23 cellular contexts compared by ENCODE assay signal in genomic region chr12:87082756-87083155, GRCh38.
"Had no signal": no experiment of that assay in that cellular context is flagged by ENCODE, and none has a peak within 500 bp of the region (broad histone marks: within the 10 kb centered on the region; RNA-seq: fewer than 3 reads in every experiment).

No MANE protein-coding gene starts in this region.

- H3K27me3 ChIP-seq: ascending aorta, hepatocyte, neural progenitor cell, spleen, tibial nerve had no signal

- DNase-seq: activated CD4-positive, alpha-beta T cell treated with anti-CD3 and anti-CD28 coated beads for 48 hours; activated CD8-positive, alpha-beta T cell treated with anti-CD3 and anti-CD28 coated beads for 36 hours; activated gamma-delta T cell treated with Interleukin-2 at 50 U/mL for 16 hours; activated T-cell treated with anti-CD3 and anti-CD28 coated beads, Interleukin-2, amount 50 U/mL, for 4 hours; caudate nucleus; glutamatergic neuron; kidney; midbrain; natural killer cell; occipital lobe; psoas muscle; spleen; stimulated activated CD4-positive, alpha-beta T cell treated with anti-CD3 and anti-CD28 coated beads, Interleukin-2, amount 100 ng/mL, for 48 hours; stimulated activated naive CD4-positive, alpha-beta T cell treated with Interleukin-2 at 50 U/mL for 16 hours; T-helper 17 cell; T1000; WERI-Rb-1 had no signal

- H3K27ac ChIP-seq: ascending aorta, hepatocyte, neural progenitor cell, parathyroid adenoma, psoas muscle, SK-N-MC, spleen, tibial nerve, WERI-Rb-1 had no signal

- H3K4me1 ChIP-seq: ascending aorta, neural progenitor cell, parathyroid adenoma, psoas muscle, spleen, tibial nerve had no signal

- H3K9me3 ChIP-seq: ascending aorta, psoas muscle, tibial nerve had no signal

- H3K4me3 ChIP-seq: ascending aorta, hepatocyte, neural progenitor cell, psoas muscle, SK-N-MC, spleen, tibial nerve had no signal

- H3K36me3 ChIP-seq: ascending aorta, neural progenitor cell, spleen, tibial nerve, WERI-Rb-1 had no signal
